ENCODE assay signal across 29 cellular contexts in genomic region chr1:3322440-3323020, GRCh38.
DNase-seq lines count a peak whose midpoint lies in the region; ATAC-seq, FAIRE-seq and TF ChIP-seq lines count a peak whose summit lies in the region.
"Had no signal": no experiment of that assay in that cellular context is flagged by ENCODE, and none has a peak within 500 bp of the region (broad histone marks: within the 10 kb centered on the region; RNA-seq: fewer than 3 reads in every experiment).

No MANE protein-coding gene starts in this region.

- DNase-seq in cardiac muscle cell (ENCODE audit: low read depth in 1 of 2, low spot score in 1 of 2) (no peak), Right ventricle myocardium inferior (ENCODE audit: missing footprints) (no peak), Panc1 (ENCODE audit: low read depth, low spot score) (no peak), hepatocyte (ENCODE audit: low spot score) (no peak), pancreas (peak in 1 of 6 donors; percentile 25), ecto neural progenitor cell (ENCODE audit: low spot score) (no peak), endothelial cell (ENCODE audit: low spot score) (no peak), NCI-H526 (lab: John Stamatoyannopoulos, UW) (no peak)
- DNase-seq: 8988T; activated CD4-positive, alpha-beta memory T cell treated with anti-CD3 and anti-CD28 coated beads, Interleukin-2, amount 10 ng/mL, durations not matched to agents 7 days and 5 days; activated CD8-positive, alpha-beta memory T cell treated with anti-CD3 and anti-CD28 coated beads, Interleukin-2, amount 50 U/mL, for 48 hours; activated naive CD4-positive, alpha-beta T cell treated with Interleukin-2 at 50 U/mL for 16 hours; CD4-positive, alpha-beta T cell; cerebellar nuclear complex; KBM-7; MG63; NCI-H2029; PC-9; stimulated activated naive CD4-positive, alpha-beta T cell; testis; uterus had no signal

- no peak overlapping the region for H3K27ac Mint-ChIP-seq in endothelial cell (ENCODE audit: unreplicated experiment)
- H3K27ac Mint-ChIP-seq: activated CD4-positive, alpha-beta memory T cell treated with anti-CD3 and anti-CD28 coated beads, Interleukin-2, amount 10 ng/mL, durations not matched to agents 7 days and 5 days; activated T-helper 1 cell treated with anti-CD3 and anti-CD28 coated beads, Interleukin-12 subunit alpha, Interleukin-12 subunit beta, Interleukin-2, Interleukin-4 antibody, amounts not matched to agents 30 ng/mL and 10 ng/mL and 1 ng/mL, durations not matched to agents 14 hours and 24 hours and 36 hours; CD4-positive, alpha-beta T cell; GM23338; memory B cell; T-helper 2 cell treated with Interferon-gamma antibody and Interleukin-4, amounts not matched to agents 5 μg/mL and 100 μg/mL, for 36 hours had no signal

- no peaks in the 10 kb centered on the region for H3K36me3 ChIP-seq in cardiac muscle cell
- H3K36me3 ChIP-seq in Panc1 (ENCODE audit: control insufficient read depth, insufficient read depth, low read length) = no peaks in the 10 kb centered on the region
- no peaks in the 10 kb centered on the region for H3K36me3 ChIP-seq in hepatocyte (replicated peaks; ENCODE audit: insufficient read depth, low read depth)
- no peaks in the 10 kb centered on the region for H3K36me3 ChIP-seq in pancreas
- H3K36me3 ChIP-seq: gastroesophageal sphincter, MG63, uterus had no signal

- H3K27me3 ChIP-seq in cardiac muscle cell (no peaks in the 10 kb centered on the region), Panc1 (ENCODE audit: control insufficient read depth, insufficient read depth, low read length) (no peaks in the 10 kb centered on the region), hepatocyte (no peaks in the 10 kb centered on the region), pancreas (no peaks in the 10 kb centered on the region)
- H3K27me3 ChIP-seq: MG63, testis, uterus had no signal

- peak overlapping the region; percentile 66 for H3K4me2 ChIP-seq in hepatocyte
- H3K4me2 ChIP-seq: GM23338, PC-9 had no signal

- BruUV-seq in Panc1 (replicated peaks; lab: Mats Ljungman, UMichigan) = no TSS peak

- no peak overlapping the region for H3K4me3 Mint-ChIP-seq in endothelial cell (ENCODE audit: unreplicated experiment)
- H3K4me3 Mint-ChIP-seq: activated CD4-positive, alpha-beta memory T cell treated with anti-CD3 and anti-CD28 coated beads, Interleukin-2, amount 10 ng/mL, durations not matched to agents 7 days and 5 days; activated T-helper 1 cell treated with anti-CD3 and anti-CD28 coated beads, Interleukin-12 subunit alpha, Interleukin-12 subunit beta, Interleukin-2, Interleukin-4 antibody, amounts not matched to agents 30 ng/mL and 10 ng/mL and 1 ng/mL, durations not matched to agents 14 hours and 24 hours and 36 hours; CD4-positive, alpha-beta T cell; GM23338; memory B cell; T-helper 2 cell treated with Interferon-gamma antibody and Interleukin-4, amounts not matched to agents 5 μg/mL and 100 μg/mL, for 36 hours had no signal

- H2AFZ ChIP-seq in hepatocyte = no peak overlapping the region
- H2AFZ ChIP-seq: GM23338, PC-9 had no signal

- CTCF ChIA-PET in Panc1 (lab: Charles Lee) = no interaction called here

- WGBS in hepatocyte (ENCODE audit: low lambda C conversion rate, missing lambda C conversion rate) = 79% methylated on average over 17 of the region's 17 CpGs
- 84 to 87% methylated on average over 17 of the region's 17 CpGs for WGBS in pancreas, 2 donors

- H3K79me2 ChIP-seq in hepatocyte = peaks cover 7% of the 10 kb centered on the region

- H3K9me3 Mint-ChIP-seq in endothelial cell (ENCODE audit: unreplicated experiment) = no peaks in the 10 kb centered on the region
- H3K9me3 Mint-ChIP-seq: CD4-positive, alpha-beta T cell; GM23338; memory B cell had no signal

- intact Hi-C loops in Right ventricle myocardium inferior (cut with DNase I) = no loop called here
- intact Hi-C loops in Panc1 (cut with micrococcal nuclease; ENCODE audit: unreplicated experiment) = no loop called here
- intact Hi-C loops in pancreas (cut with DNase I) = no loop called here

- H3K4me1 Mint-ChIP-seq in endothelial cell (ENCODE audit: unreplicated experiment) = no peaks in the 10 kb centered on the region
- H3K4me1 Mint-ChIP-seq: activated CD4-positive, alpha-beta memory T cell treated with anti-CD3 and anti-CD28 coated beads, Interleukin-2, amount 10 ng/mL, durations not matched to agents 7 days and 5 days; GM23338 had no signal

- peaks cover 73% of the 10 kb centered on the region for H3K4me1 ChIP-seq in cardiac muscle cell (ENCODE audit: low read depth)
- H3K4me1 ChIP-seq in Panc1 (ENCODE audit: control insufficient read depth, insufficient read depth, low read length) = peaks cover 29% of the 10 kb centered on the region
- peaks cover 29% of the 10 kb centered on the region for H3K4me1 ChIP-seq in hepatocyte (ENCODE audit: insufficient read depth)
- H3K4me1 ChIP-seq in pancreas = peaks cover 16 to 36% (median 26%) of the 10 kb centered on the region in 3 donors
- H3K4me1 ChIP-seq: testis had no signal

- in situ Hi-C loops in Panc1 (cut with HindIII; ENCODE audit: low pct_unique_long_range_greater_than_20kb, low sequenced_read_pairs) = no loop called here

- no peaks in the 10 kb centered on the region for H4K20me1 ChIP-seq in hepatocyte (ENCODE audit: insufficient read depth, poor library complexity, severe bottlenecking)

- no peaks in the 10 kb centered on the region for H3K9me3 ChIP-seq in cardiac muscle cell (ENCODE audit: low read depth)
- H3K9me3 ChIP-seq in Panc1 (ENCODE audit: control insufficient read depth, insufficient read depth, low read depth, low read length) = no peaks in the 10 kb centered on the region
- no peaks in the 10 kb centered on the region for H3K9me3 ChIP-seq in hepatocyte (ENCODE audit: low read depth)
- H3K9me3 ChIP-seq in pancreas = no peaks in the 10 kb centered on the region
- H3K9me3 ChIP-seq: gastroesophageal sphincter, MG63, testis, uterus had no signal

- POLR2A ChIA-PET in Panc1 (lab: Charles Lee) = no interaction called here

- H3K9me2 ChIP-seq in hepatocyte (replicated peaks; ENCODE audit: insufficient read depth) = no peaks in the 10 kb centered on the region

- TF ChIP-seq CTCF in cardiac muscle cell (IDR thresholded peaks at IDR 0.05; ENCODE audit: low read depth, low read length) = no peak
- TF ChIP-seq CTCF in Panc1 (IDR thresholded peaks at IDR 0.05) = no peak
- TF ChIP-seq CTCF in hepatocyte (IDR thresholded peaks at IDR 0.05; ENCODE audit: poor library complexity) = no peak
- TF ChIP-seq CTCF in pancreas (IDR thresholded peaks at IDR 0.05) = no peak
- no peak for TF ChIP-seq CTCF in endothelial cell (IDR thresholded peaks at IDR 0.05; ENCODE audit: unreplicated experiment)

- peaks cover 9% of the 10 kb centered on the region for H3K36me3 Mint-ChIP-seq in endothelial cell (ENCODE audit: low read depth, unreplicated experiment)
- H3K36me3 Mint-ChIP-seq: memory B cell had no signal

- no peak for FAIRE-seq in pancreas (lab: Jason Lieb, UNC)
- FAIRE-seq: D721Med, GM19239 had no signal

- peaks cover 15% of the 10 kb centered on the region for H3K27me3 Mint-ChIP-seq in endothelial cell (ENCODE audit: unreplicated experiment)
- H3K27me3 Mint-ChIP-seq: activated CD4-positive, alpha-beta memory T cell treated with anti-CD3 and anti-CD28 coated beads, Interleukin-2, amount 10 ng/mL, durations not matched to agents 7 days and 5 days had no signal

- ATAC-seq in Right ventricle myocardium inferior (no peak), Panc1 (no peak), pancreas (no peak)
- ATAC-seq: gastroesophageal sphincter, GM23338 had no signal

- no peak overlapping the region for H3K4me3 ChIP-seq in cardiac muscle cell
- no peak overlapping the region for H3K4me3 ChIP-seq in Panc1 (ENCODE audit: low read depth in 2 of 2, low read length in 2 of 2)
- no peak overlapping the region for H3K4me3 ChIP-seq in hepatocyte
- no peak overlapping the region for H3K4me3 ChIP-seq in pancreas
- H3K4me3 ChIP-seq: gastroesophageal sphincter, GM23338, MG63, PC-9, skin epidermis, testis, uterus had no signal

- H3K27ac ChIP-seq in cardiac muscle cell (peak overlapping the region; percentile 89), Panc1 (ENCODE audit: low read length) (peak overlapping the region; percentile 75; the same call in 1 of the 2 replicates), hepatocyte (peak overlapping the region; percentile 93), pancreas (peak overlapping the region; percentile 41 to 74 (median 56))
- H3K27ac ChIP-seq: gastroesophageal sphincter, PC-9, skin epidermis, testis, uterus had no signal
